29 cellular contexts compared by ENCODE assay signal in genomic region chr3:123020709-123021108, GRCh38. TPM values are rescaled to one million over a fixed set of nuclear protein-coding genes. Genes with fewer than 3 reads are reported as not detected.
DNase-seq lines count a peak whose midpoint lies in the region; ATAC-seq and TF ChIP-seq lines count a peak whose summit lies in the region.
"Had no signal": no experiment of that assay in that cellular context is flagged by ENCODE, and none has a peak within 500 bp of the region (broad histone marks: within the 10 kb centered on the region; RNA-seq: fewer than 3 reads in every experiment).

No MANE protein-coding gene starts in this region.

- peaks cover 9% of the 10 kb centered on the region for H3K27me3 Mint-ChIP-seq in neural progenitor cell (ENCODE audit: insufficient read depth, low read depth)

- intact Hi-C loops in left lung (cut with DNase I): loop anchor here in 1 of 2 donors (10.0 kb wide), 1 partner anchor 76 kb away; no protein-coding TSS in a partner anchor

- H3K4me1 ChIP-seq in left lung: no peaks in the 10 kb centered on the region
- H3K4me1 ChIP-seq in neural progenitor cell: peaks cover 29% of the 10 kb centered on the region
- H3K4me1 ChIP-seq: Caco-2 had no signal

- H3K9me3 ChIP-seq in left lung (no peaks in the 10 kb centered on the region), neural progenitor cell (ENCODE audit: low read depth) (no peaks in the 10 kb centered on the region)
- H3K9me3 ChIP-seq: Caco-2, SJCRH30 had no signal

- H3K27me3 ChIP-seq in left lung: peaks cover 6 to 28% of the 10 kb centered on the region in 2 donors
- peaks cover 12% of the 10 kb centered on the region for H3K27me3 ChIP-seq in neural progenitor cell

- no peak overlapping the region for H3K9ac ChIP-seq in neural progenitor cell

- no peak overlapping the region for H3K27ac Mint-ChIP-seq in neural progenitor cell
- H3K27ac Mint-ChIP-seq: B cell; CD8-positive, alpha-beta T cell had no signal

- H3K4me3 ChIP-seq in left lung (no peak overlapping the region), neural progenitor cell (no peak overlapping the region)
- H3K4me3 ChIP-seq: MG63, PC-9, SJCRH30 had no signal

- ATAC-seq in left lung (peak; percentile 95), GM18873 (IDR thresholded peaks at IDR 0.05; ENCODE audit: low FRiP score, unreplicated experiment) (no peak)
- ATAC-seq: CD8-positive, alpha-beta T cell; Right ventricle myocardium inferior had no signal

- no peak overlapping the region for H3K27ac ChIP-seq in left lung
- H3K27ac ChIP-seq in neural progenitor cell: no peak overlapping the region
- H3K27ac ChIP-seq: 22Rv1, C4-2B, PC-9, SJCRH30 had no signal

- H4K20me1 ChIP-seq in neural progenitor cell (ENCODE audit: low read depth): peaks cover 19% of the 10 kb centered on the region

- H3F3A ChIP-seq in neural progenitor cell (ENCODE audit: low read depth): peaks cover 27% of the 10 kb centered on the region

- H2AFZ ChIP-seq in neural progenitor cell (replicated peaks): no peak overlapping the region
- H2AFZ ChIP-seq: PC-9 had no signal

- peaks cover 14% of the 10 kb centered on the region for H3K79me2 ChIP-seq in neural progenitor cell (ENCODE audit: low read depth)

- peaks cover 5% of the 10 kb centered on the region for H3K9me3 Mint-ChIP-seq in neural progenitor cell
- H3K9me3 Mint-ChIP-seq: CD8-positive, alpha-beta T cell; H9 had no signal

- no peaks in the 10 kb centered on the region for H3K36me3 ChIP-seq in left lung
- no peaks in the 10 kb centered on the region for H3K36me3 ChIP-seq in neural progenitor cell
- H3K36me3 ChIP-seq: MG63, SJCRH30 had no signal

- TF ChIP-seq CTCF in left lung (IDR thresholded peaks at IDR 0.05): no peak
- TF ChIP-seq CTCF in neural progenitor cell (IDR thresholded peaks at IDR 0.05): no peak

- DNase-seq in DMS79 treated with DMSO at 0.1 percent for 48 hours (lab: John Stamatoyannopoulos, UW) (peak; percentile 37), DMS79 (lab: John Stamatoyannopoulos, UW) (no peak), left lung (peak in 1 of 2 donors; percentile 52), neural progenitor cell (ENCODE audit: low spot score) (no peak), foreskin melanocyte (no peak), HuH-7.5 (ENCODE audit: low spot score) (no peak)
- DNase-seq in stimulated activated CD4-positive, alpha-beta T cell treated with anti-CD3 and anti-CD28 coated beads, Interleukin-12 subunit alpha, Interleukin-12 subunit beta, amount 100 ng/mL, for 4 hours: no peak
- DNase-seq: Caco-2; CD8-positive, alpha-beta T cell; GF-D8; IMR-90; KG1; MG63; NCI-H1105 treated with DMSO at 0.1 percent for 48 hours; NCI-H146; NCI-H1930; NCI-H2107; NCI-H2227 treated with DMSO at 0.1 percent for 48 hours; NCI-H526 treated with DMSO at 0.1 percent for 48 hours; PC-9; SJCRH30 had no signal

- peaks cover 32% of the 10 kb centered on the region for H3K4me1 Mint-ChIP-seq in neural progenitor cell

- no peak overlapping the region for H3K4me3 Mint-ChIP-seq in neural progenitor cell
- H3K4me3 Mint-ChIP-seq: B cell; CD8-positive, alpha-beta T cell had no signal

- H3K36me3 Mint-ChIP-seq in neural progenitor cell: peaks cover 32% of the 10 kb centered on the region
- H3K36me3 Mint-ChIP-seq: CD8-positive, alpha-beta T cell had no signal

- peak overlapping the region; percentile 70 for H3K4me2 ChIP-seq in neural progenitor cell
- H3K4me2 ChIP-seq: PC-9 had no signal

RNA-seq across cellular contexts. Expression of gene SEMA5B, which starts 6.9 kb away (rescaled TPM):
- total RNA-seq in left lung (under 1 TPM; 0.61 to 0.89 TPM), neural progenitor cell (ENCODE audit: low replicate concordance) (10.1 and 25.6 TPM in 2 replicates)
- total RNA-seq: B cell; CD8-positive, alpha-beta T cell; HT1080; IMR-90; PC-9; RPMI7951 had no signal

RNA-seq across cellular contexts. Expression of gene PDIA5, which starts 46.1 kb away (rescaled TPM):
- total RNA-seq in left lung: 10 to 100 TPM; 30.3 to 44.8 TPM
- 5.4 and 15.8 TPM in 2 replicates for total RNA-seq in neural progenitor cell (ENCODE audit: low replicate concordance)
